ENCODE assay signal across 22 cellular contexts in genomic region chr2:207914716-207915115, GRCh38.
DNase-seq lines count a peak whose midpoint lies in the region; FAIRE-seq and TF ChIP-seq lines count a peak whose summit lies in the region.
"Had no signal": no experiment of that assay in that cellular context is flagged by ENCODE, and none has a peak within 500 bp of the region (broad histone marks: within the 10 kb centered on the region; RNA-seq: fewer than 3 reads in every experiment).

No MANE protein-coding gene starts in this region.

- H3K9me3 ChIP-seq in CD4-positive, alpha-beta memory T cell (ENCODE audit: control insufficient read depth in 1 of 2, low read length in 2 of 2) = no peaks in the 10 kb centered on the region
- H3K9me3 ChIP-seq: Peyer's patch had no signal

- peaks cover 16% of the 10 kb centered on the region for H3K36me3 Mint-ChIP-seq in progenitor cell of endocrine pancreas (ENCODE audit: insufficient read depth)
- H3K36me3 Mint-ChIP-seq in CD4-positive, alpha-beta memory T cell = peaks cover 38 to 39% of the 10 kb centered on the region in 2 donors

- FAIRE-seq in bronchial epithelial cell (lab: Jason Lieb, UNC) = no peak
- FAIRE-seq: A204.1, GM12878 had no signal

- POLR2A ChIA-PET in HEK293T (lab: Yijun Ruan, JAX) = no interaction called here
- POLR2A ChIA-PET in CD4-positive, alpha-beta memory T cell (lab: Charles Lee; ENCODE audit: partially characterized antibody) = no interaction called here

- CTCF ChIA-PET in HEK293T (lab: Yijun Ruan, JAX) = no interaction called here
- CTCF ChIA-PET in CD4-positive, alpha-beta memory T cell (lab: Charles Lee; ENCODE audit: partially characterized antibody) = no interaction called here

- H3K27ac Mint-ChIP-seq in progenitor cell of endocrine pancreas = peak overlapping the region; percentile 60
- H3K27ac Mint-ChIP-seq in CD4-positive, alpha-beta memory T cell = no peak overlapping the region
- H3K27ac Mint-ChIP-seq: B cell; CD4-positive, CD25-positive, alpha-beta regulatory T cell had no signal

- no peak for TF ChIP-seq CTCF in bronchial epithelial cell (IDR thresholded peaks at IDR 0.05; ENCODE audit: insufficient read depth, low read length, severe bottlenecking)
- TF ChIP-seq CTCF in progenitor cell of endocrine pancreas (IDR thresholded peaks at IDR 0.05; ENCODE audit: unreplicated experiment) = no peak

- no peaks in the 10 kb centered on the region for H3K36me3 ChIP-seq in bronchial epithelial cell (ENCODE audit: control insufficient read depth, insufficient read depth, low read length)
- H3K36me3 ChIP-seq in CD4-positive, alpha-beta memory T cell (ENCODE audit: insufficient read depth, low read length) = no peaks in the 10 kb centered on the region
- H3K36me3 ChIP-seq: Peyer's patch had no signal

- H3K4me1 Mint-ChIP-seq in progenitor cell of endocrine pancreas (ENCODE audit: low read depth) = peaks cover 31% of the 10 kb centered on the region
- peaks cover 0 to 2% (median 0%) of the 10 kb centered on the region in 4 donors for H3K4me1 Mint-ChIP-seq in CD4-positive, alpha-beta memory T cell
- H3K4me1 Mint-ChIP-seq: B cell had no signal

- H3K4me3 ChIP-seq in bronchial epithelial cell (ENCODE audit: low read depth, low read length) = no peak overlapping the region
- no peak overlapping the region for H3K4me3 ChIP-seq in CD4-positive, alpha-beta memory T cell (ENCODE audit: low read length in 2 of 2)
- H3K4me3 ChIP-seq: GM12878, Peyer's patch had no signal

- peaks cover 5% of the 10 kb centered on the region for H3K9me3 Mint-ChIP-seq in progenitor cell of endocrine pancreas (ENCODE audit: low read depth)
- H3K9me3 Mint-ChIP-seq in CD4-positive, alpha-beta memory T cell = peaks cover 0 to 2% (median 0%) of the 10 kb centered on the region in 8 donors
- H3K9me3 Mint-ChIP-seq: CD4-positive, CD25-positive, alpha-beta regulatory T cell; H9 had no signal

- intact Hi-C loops in CD4-positive, alpha-beta memory T cell (cut with micrococcal nuclease) = no loop called here

- H3K27ac ChIP-seq in CD4-positive, alpha-beta memory T cell (ENCODE audit: low read depth, low read length) = no peak overlapping the region
- H3K27ac ChIP-seq: KMS-11, Peyer's patch had no signal

- H3K4me1 ChIP-seq in CD4-positive, alpha-beta memory T cell (ENCODE audit: insufficient read depth, low read length) = no peaks in the 10 kb centered on the region
- H3K4me1 ChIP-seq: Peyer's patch had no signal

- H3K4me3 Mint-ChIP-seq in progenitor cell of endocrine pancreas (ENCODE audit: low read depth) = no peak overlapping the region
- no peak overlapping the region for H3K4me3 Mint-ChIP-seq in CD4-positive, alpha-beta memory T cell
- H3K4me3 Mint-ChIP-seq: B cell; CD4-positive, CD25-positive, alpha-beta regulatory T cell; H9 had no signal

- H3K27me3 ChIP-seq in bronchial epithelial cell (ENCODE audit: control insufficient read depth, insufficient read depth, low read length) = no peaks in the 10 kb centered on the region
- H3K27me3 ChIP-seq in CD4-positive, alpha-beta memory T cell (ENCODE audit: insufficient read depth, low read length) = no peaks in the 10 kb centered on the region
- H3K27me3 ChIP-seq: Peyer's patch had no signal

- H3K27me3 Mint-ChIP-seq in progenitor cell of endocrine pancreas = no peaks in the 10 kb centered on the region
- H3K27me3 Mint-ChIP-seq in CD4-positive, alpha-beta memory T cell = no peaks in the 10 kb centered on the region
- H3K27me3 Mint-ChIP-seq: B cell; CD4-positive, CD25-positive, alpha-beta regulatory T cell had no signal

- DNase-seq in NCI-H82 (lab: John Stamatoyannopoulos, UW) (peak; percentile 13), NCI-H82 treated with DMSO at 0.1 percent for 48 hours (lab: John Stamatoyannopoulos, UW; ENCODE audit: unreplicated experiment) (no peak), HEK293T (ENCODE audit: extremely low spot score) (no peak), bronchial epithelial cell (ENCODE audit: low read depth) (peak; percentile 14), progenitor cell of endocrine pancreas (ENCODE audit: low spot score, unreplicated experiment) (no peak), RKO (ENCODE audit: low spot score) (no peak)
- DNase-seq in CD4-positive, alpha-beta memory T cell = no peak
- DNase-seq: CD4-positive, CD25-positive, alpha-beta regulatory T cell; COR-L47; DMS79; H9; NCI-H1694; NCI-H2081 treated with DMSO at 0.1 percent for 48 hours; NCI-H2171 treated with DMSO at 0.1 percent for 48 hours; NCI-H524; NCI-H774; Peyer's patch; T-helper 2 cell had no signal

TF ChIP-seq in HEK293T, 16 proteins besides CTCF, POLR2A, EP300 and RAD21:
- TF ChIP-seq BHLHE40 (IDR thresholded peaks at IDR 0.05; ENCODE audit: borderline replicate concordance) (no peak), PKNOX1 (IDR thresholded peaks at IDR 0.05) (peak; percentile 81), LEF1 (IDR thresholded peaks at IDR 0.05; ENCODE audit: borderline replicate concordance) (no peak), NFRKB (IDR thresholded peaks at IDR 0.05) (no peak), SUZ12 (IDR thresholded peaks at IDR 0.05) (no peak)

Comparison
In these comparisons a context has a peak if more than half of its experiments do, and no peak if none do; other contexts are left out.
1. DNase-seq: peak in NCI-H82 (single experiment) and bronchial epithelial cell (single experiment); none in NCI-H82 treated with DMSO at 0.1 percent for 48 hours (single experiment), HEK293T (single experiment), progenitor cell of endocrine pancreas (single experiment), RKO (single experiment) and CD4-positive, alpha-beta memory T cell (0 of 5).